1 cellular context compared by ENCODE assay signal in genomic region chr7:99408347-99409191, GRCh38.
TF ChIP-seq lines count a peak whose summit lies in the region.

TSS of gene BUD31 (plus strand) at chr7:99408969. CDS start at chr7:99411093, 2,124 bp downstream.
TSS of gene PDAP1 (minus strand) at chr7:99408597. CDS start at chr7:99408548, 49 bp downstream.

TF ChIP-seq in HepG2, 621 proteins besides CTCF, POLR2A, EP300 and RAD21 (continued from another document and continues in another):
- no peak; the same call in 1 of the 2 replicates for TF ChIP-seq ZSCAN31 (CRISPR knock-in tag; IDR thresholded peaks at IDR 0.05; ENCODE audit: low read depth)
- peak; percentile 51; the same call in 1 of the 2 replicates for TF ChIP-seq ZNF564 (CRISPR knock-in tag; IDR thresholded peaks at IDR 0.05)
- no peak for TF ChIP-seq KDM1A (CRISPR knock-in tag; IDR thresholded peaks at IDR 0.05)
- TF ChIP-seq ZBTB40 (IDR thresholded peaks at IDR 0.05), result peak; percentile 73
- TF ChIP-seq ZBTB40 (CRISPR knock-in tag; IDR thresholded peaks at IDR 0.05), result peak; percentile 41; the same call in 1 of the 2 replicates
- peak; percentile 95 for TF ChIP-seq DMAP1 (CRISPR knock-in tag; IDR thresholded peaks at IDR 0.05)
- TF ChIP-seq ZNF704 (CRISPR knock-in tag; IDR thresholded peaks at IDR 0.05; ENCODE audit: borderline replicate concordance), result no peak
- 0 out of 2 replicates have a peak, but pooled peaks have one; percentile 36 for TF ChIP-seq UBTF (CRISPR knock-in tag; IDR thresholded peaks at IDR 0.05)
- TF ChIP-seq STAG1 (CRISPR knock-in tag; IDR thresholded peaks at IDR 0.05), result no peak
- peak; percentile 68; the same call in 1 of the 2 replicates for TF ChIP-seq KLF9 (CRISPR knock-in tag; IDR thresholded peaks at IDR 0.05; ENCODE audit: low read depth)
- peak; percentile 46; the same call in 1 of the 2 replicates for TF ChIP-seq SMC3 (IDR thresholded peaks at IDR 0.05; ENCODE audit: low read length)
- TF ChIP-seq FOXC1 (CRISPR knock-in tag; IDR thresholded peaks at IDR 0.05; ENCODE audit: borderline replicate concordance), result peak; percentile 74
- peak; percentile 92 for TF ChIP-seq PHF20 (CRISPR knock-in tag; IDR thresholded peaks at IDR 0.05)
- TF ChIP-seq ZNF891 (CRISPR knock-in tag; IDR thresholded peaks at IDR 0.05), result 0 out of 2 replicates have a peak, but pooled peaks have one; percentile 47
- TF ChIP-seq ZNF782 (CRISPR knock-in tag; IDR thresholded peaks at IDR 0.05; ENCODE audit: borderline replicate concordance), result no peak; the same call in 1 of the 2 replicates
- TF ChIP-seq RARG (CRISPR knock-in tag; IDR thresholded peaks at IDR 0.05; ENCODE audit: low read depth), result 0 out of 2 replicates have a peak, but pooled peaks have one; percentile 22
- no peak for TF ChIP-seq ZBTB10 (CRISPR knock-in tag; IDR thresholded peaks at IDR 0.05; ENCODE audit: borderline replicate concordance)
- TF ChIP-seq FOXP4 (CRISPR knock-in tag; IDR thresholded peaks at IDR 0.05), result peak; percentile 43; the same call in 1 of the 2 replicates
- no peak; the same call in 1 of the 2 replicates for TF ChIP-seq WIZ (CRISPR knock-in tag; IDR thresholded peaks at IDR 0.05)
- no peak for TF ChIP-seq PLSCR1 (CRISPR knock-in tag; IDR thresholded peaks at IDR 0.05; ENCODE audit: borderline replicate concordance)
- TF ChIP-seq IKZF4 (CRISPR knock-in tag; IDR thresholded peaks at IDR 0.05; ENCODE audit: borderline replicate concordance, low read depth, not compliant biosample characterization), result no peak
- TF ChIP-seq DPF2 (CRISPR knock-in tag; IDR thresholded peaks at IDR 0.05; ENCODE audit: borderline replicate concordance, low read depth), result 0 out of 2 replicates have a peak, but pooled peaks have one; percentile 17
- no peak for TF ChIP-seq ZSCAN25 (CRISPR knock-in tag; IDR thresholded peaks at IDR 0.05)
- no peak for TF ChIP-seq TRIM24 (CRISPR knock-in tag; IDR thresholded peaks at IDR 0.05)
- TF ChIP-seq NPAS2 (CRISPR knock-in tag; IDR thresholded peaks at IDR 0.05; ENCODE audit: borderline replicate concordance), result no peak
- TF ChIP-seq SOX6 (IDR thresholded peaks at IDR 0.05), result no peak
- peak; percentile 69 for TF ChIP-seq SOX6 (CRISPR knock-in tag; IDR thresholded peaks at IDR 0.05)
- no peak for TF ChIP-seq JDP2 (CRISPR knock-in tag; IDR thresholded peaks at IDR 0.05; ENCODE audit: borderline replicate concordance)
- TF ChIP-seq ZNF883 (CRISPR knock-in tag; IDR thresholded peaks at IDR 0.05; ENCODE audit: not compliant biosample characterization), result peak; percentile 90
- peak; percentile 41 for TF ChIP-seq AKAP8 (CRISPR knock-in tag; IDR thresholded peaks at IDR 0.05)
- TF ChIP-seq MED1 (CRISPR knock-in tag; IDR thresholded peaks at IDR 0.05), result peak; percentile 66; the same call in 1 of the 2 replicates
- 0 out of 2 replicates have a peak, but pooled peaks have one; percentile 34 for TF ChIP-seq MED13 (CRISPR knock-in tag; IDR thresholded peaks at IDR 0.05)
- peak; percentile 46 for TF ChIP-seq AGO1 (IDR thresholded peaks at IDR 0.05; ENCODE audit: low read depth, low read length, poor library complexity, severe bottlenecking)
- no peak for TF ChIP-seq ZNF615 (CRISPR knock-in tag; IDR thresholded peaks at IDR 0.05; ENCODE audit: borderline replicate concordance)
- TF ChIP-seq SRSF9 (IDR thresholded peaks at IDR 0.05; ENCODE audit: borderline replicate concordance, insufficient read depth, low read depth, low read length, poor library complexity, severe bottlenecking), result no peak
- TF ChIP-seq E2F2 (CRISPR knock-in tag; IDR thresholded peaks at IDR 0.05; ENCODE audit: borderline replicate concordance), result no peak
- peak; percentile 81 for TF ChIP-seq TAF1 (CRISPR knock-in tag; IDR thresholded peaks at IDR 0.05)
- peak; percentile 74; the same call in 1 of the 2 replicates for TF ChIP-seq MEF2D (CRISPR knock-in tag; IDR thresholded peaks at IDR 0.05)
- peak; percentile 77; the same call in 1 of the 2 replicates for TF ChIP-seq ZNF230 (CRISPR knock-in tag; IDR thresholded peaks at IDR 0.05)
